Comparison of ENCODE assay signal across 20 cellular contexts in the genomic region with DNA sequence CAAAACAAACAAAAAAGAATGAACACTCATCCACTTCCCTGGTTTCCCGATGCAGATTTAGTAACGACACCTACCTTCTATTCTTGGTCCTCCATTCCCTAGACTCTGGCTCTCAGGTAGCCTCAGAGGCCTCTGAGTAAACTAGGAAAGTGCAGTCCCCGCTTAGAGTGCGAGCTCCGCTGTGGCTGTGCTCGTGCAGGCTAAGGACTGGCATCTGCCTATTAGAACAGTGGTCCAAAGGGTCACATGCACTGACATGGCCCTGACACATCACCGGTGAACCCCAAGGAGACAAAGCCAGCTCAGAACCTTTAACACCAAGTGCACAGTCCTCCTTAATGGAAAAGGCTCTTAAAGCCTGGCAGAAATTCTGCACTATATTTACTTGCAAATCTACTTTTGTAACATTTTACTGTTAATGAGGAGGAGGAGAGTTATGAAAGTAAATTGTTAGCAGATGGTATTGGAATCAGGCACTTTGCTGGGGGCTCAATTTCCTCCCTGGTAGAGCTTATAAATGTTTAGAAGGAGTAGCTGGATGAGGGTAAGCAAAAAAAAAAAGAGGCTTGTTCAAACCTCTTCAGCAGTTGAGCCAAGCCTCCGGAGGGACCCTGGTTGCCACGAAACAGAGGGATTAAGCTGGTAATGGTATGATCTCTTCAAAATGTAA. TPM values are rescaled to one million over a fixed set of nuclear protein-coding genes. Genes with fewer than 3 reads are reported as not detected.
A peak's percentile ranks its signal among the peaks of the same experiment; 100 is the strongest.
DNase-seq lines count a peak whose midpoint lies in the region; ATAC-seq and TF ChIP-seq lines count a peak whose summit lies in the region.
"Had no signal": no experiment of that assay in that cellular context is flagged by ENCODE, and none has a peak within 500 bp of the region (broad histone marks: within the 10 kb centered on the region; RNA-seq: fewer than 3 reads in every experiment).

No MANE protein-coding gene starts in this region.

- WGBS in right cardiac atrium: 72% methylated on average over 9 of the region's 9 CpGs
- WGBS in body of pancreas, 2 donors: 77 to 88% methylated on average over 9 of the region's 9 CpGs

- intact Hi-C loops in left ventricle myocardium inferior (cut with micrococcal nuclease) (no loop called here), right cardiac atrium (cut with DNase I) (no loop called here), vagina (cut with DNase I) (no loop called here), body of pancreas (cut with DNase I) (no loop called here)

- DNase-seq in left ventricle myocardium inferior (no peak), right cardiac atrium (no peak), adipocyte (ENCODE audit: low read depth) (peak; percentile 64), mesothelial cell of epicardium (ENCODE audit: low spot score in 2 of 2, unreplicated experiment in 2 of 2) (no peak), vagina (ENCODE audit: extremely low spot score in 2 of 2) (no peak), body of pancreas (no peak), AML-193 (lab: John Stamatoyannopoulos, UW) (no peak)
- DNase-seq: EL, immature natural killer cell, NCI-H1092, NCI-H2107, occipital lobe had no signal

- H3K36me3 Mint-ChIP-seq in mesothelial cell of epicardium: no peaks in the 10 kb centered on the region
- H3K36me3 Mint-ChIP-seq: immature natural killer cell had no signal

- H3K27me3 ChIP-seq in left ventricle myocardium inferior (ENCODE audit: low read depth) (no peaks in the 10 kb centered on the region), right cardiac atrium (ENCODE audit: control insufficient read depth, insufficient read depth) (no peaks in the 10 kb centered on the region), adipocyte (replicated peaks; ENCODE audit: control insufficient read depth, insufficient read depth, low read length) (no peaks in the 10 kb centered on the region), vagina (no peaks in the 10 kb centered on the region), body of pancreas (no peaks in the 10 kb centered on the region)
- H3K27me3 ChIP-seq: tibial nerve had no signal

- no peak for ATAC-seq in right cardiac atrium
- ATAC-seq in HG02852 (IDR thresholded peaks at IDR 0.05; ENCODE audit: unreplicated experiment): no peak
- no peak for ATAC-seq in body of pancreas
- ATAC-seq: A549, GM23338 had no signal

- no peaks in the 10 kb centered on the region for H3K9me3 ChIP-seq in left ventricle myocardium inferior (replicated peaks)
- H3K9me3 ChIP-seq in right cardiac atrium (ENCODE audit: control insufficient read depth, low read length): no peaks in the 10 kb centered on the region
- H3K9me3 ChIP-seq in adipocyte (ENCODE audit: control insufficient read depth, low read length): no peaks in the 10 kb centered on the region
- no peaks in the 10 kb centered on the region for H3K9me3 ChIP-seq in vagina
- no peaks in the 10 kb centered on the region for H3K9me3 ChIP-seq in body of pancreas
- H3K9me3 ChIP-seq: A549, tibial nerve had no signal

- no peaks in the 10 kb centered on the region for H3K36me3 ChIP-seq in left ventricle myocardium inferior
- no peaks in the 10 kb centered on the region for H3K36me3 ChIP-seq in adipocyte (ENCODE audit: control insufficient read depth, insufficient read depth, low read length, severe bottlenecking)
- H3K36me3 ChIP-seq in vagina: no peaks in the 10 kb centered on the region
- no peaks in the 10 kb centered on the region for H3K36me3 ChIP-seq in body of pancreas (replicated peaks in 1 of 2; ENCODE audit: insufficient read depth in 1 of 2, low read depth in 2 of 2)
- H3K36me3 ChIP-seq: tibial nerve had no signal

- H3K9ac ChIP-seq in adipocyte (ENCODE audit: low read length): peak overlapping the region; percentile 7
- H3K9ac ChIP-seq: KMS-11 had no signal

- no peak overlapping the region for H3K4me3 Mint-ChIP-seq in mesothelial cell of epicardium
- H3K4me3 Mint-ChIP-seq: GM23338; immature natural killer cell; T-helper 1 cell treated with Interleukin-12 subunit alpha and Interleukin-12 subunit beta and Interleukin-4 antibody, amounts not matched to agents 30 μg/mL and 1 μg/mL, for 36 hours had no signal

- TF ChIP-seq CTCF in left ventricle myocardium inferior (IDR thresholded peaks at IDR 0.05; ENCODE audit: borderline replicate concordance) (no peak), mesothelial cell of epicardium (IDR thresholded peaks at IDR 0.05; ENCODE audit: unreplicated experiment) (no peak), vagina (IDR thresholded peaks at IDR 0.05) (no peak), body of pancreas (IDR thresholded peaks at IDR 0.05) (no peak)

- H3K27me3 Mint-ChIP-seq in mesothelial cell of epicardium (ENCODE audit: low read depth): no peaks in the 10 kb centered on the region

- peaks cover 97% of the 10 kb centered on the region for H3K4me1 ChIP-seq in left ventricle myocardium inferior
- H3K4me1 ChIP-seq in right cardiac atrium (ENCODE audit: control insufficient read depth, insufficient read depth, low read length): peaks cover 39% of the 10 kb centered on the region
- peaks cover 57% of the 10 kb centered on the region for H3K4me1 ChIP-seq in adipocyte (ENCODE audit: control insufficient read depth, insufficient read depth, low read length)
- peaks cover 95% of the 10 kb centered on the region for H3K4me1 ChIP-seq in vagina
- H3K4me1 ChIP-seq in body of pancreas: peaks cover 47% of the 10 kb centered on the region
- H3K4me1 ChIP-seq: A549 had no signal

- H3K27ac ChIP-seq in left ventricle myocardium inferior (replicated peaks) (peak overlapping the region; percentile 6), right cardiac atrium (ENCODE audit: low read length) (no peak overlapping the region), vagina (peak overlapping the region; percentile 18), body of pancreas (no peak overlapping the region)
- H3K27ac ChIP-seq: A549, coronary artery, KMS-11 had no signal

- H3K4me3 ChIP-seq in left ventricle myocardium inferior (no peak overlapping the region), right cardiac atrium (ENCODE audit: low read length) (no peak overlapping the region), adipocyte (ENCODE audit: low read length) (peak overlapping the region; percentile 22), vagina (no peak overlapping the region), body of pancreas (no peak overlapping the region)
- H3K4me3 ChIP-seq: A549, coronary artery, GM23338, tibial nerve had no signal

- H3K27ac Mint-ChIP-seq in mesothelial cell of epicardium: peak overlapping the region; percentile 69
- H3K27ac Mint-ChIP-seq: activated T-helper 2 cell treated with anti-CD3 and anti-CD28 coated beads, Interferon-gamma antibody, Interleukin-2, Interleukin-4, amounts not matched to agents 10 μg/mL and 5 μg/mL and 100 μg/mL, durations not matched to agents 14 hours and 24 hours and 36 hours; GM23338; T-helper 1 cell treated with Interleukin-12 subunit alpha and Interleukin-12 subunit beta and Interleukin-4 antibody, amounts not matched to agents 30 μg/mL and 1 μg/mL, for 36 hours had no signal

- no peaks in the 10 kb centered on the region for H3K9me3 Mint-ChIP-seq in mesothelial cell of epicardium
- H3K9me3 Mint-ChIP-seq: activated T-helper 2 cell treated with anti-CD3 and anti-CD28 coated beads, Interferon-gamma antibody, Interleukin-2, Interleukin-4, amounts not matched to agents 10 μg/mL and 5 μg/mL and 100 μg/mL, durations not matched to agents 14 hours and 24 hours and 36 hours; GM23338; immature natural killer cell; T-helper 1 cell treated with Interleukin-12 subunit alpha and Interleukin-12 subunit beta and Interleukin-4 antibody, amounts not matched to agents 30 μg/mL and 1 μg/mL, for 36 hours had no signal

- no peak for TF ChIP-seq POLR2A in vagina (IDR thresholded peaks at IDR 0.05)
- TF ChIP-seq POLR2A in body of pancreas (IDR thresholded peaks at IDR 0.05): no peak

- peaks cover 90% of the 10 kb centered on the region for H3K4me1 Mint-ChIP-seq in mesothelial cell of epicardium

RNA-seq across cellular contexts. Expression of a gene that starts 31.1 kb away (rescaled TPM):
- total RNA-seq in left ventricle myocardium inferior: 29.3 TPM
- total RNA-seq in right cardiac atrium: 10 to 100 TPM; 51.8 to 66.9 (median 59.1) TPM
- 40.9 TPM for polyA plus RNA-seq in right cardiac atrium
- total RNA-seq in mesothelial cell of epicardium: 137 to 140 TPM (median 138 TPM) in 3 replicates
- total RNA-seq in vagina: 99.4 TPM
- total RNA-seq in body of pancreas: 10 to 100 TPM; 66.4 to 91.0 TPM

Comparison
In these comparisons a context has a peak if more than half of its experiments do, and no peak if none do; other contexts are left out.
1. H3K27ac ChIP-seq: peak in left ventricle myocardium inferior (single experiment) and vagina (single experiment); none in right cardiac atrium (single experiment) and body of pancreas (0 of 4).